ENCODE assay signal across 8 cellular contexts in genomic region chr14:23094666-23095195, GRCh38. TPM values are rescaled to one million over a fixed set of nuclear protein-coding genes. Genes with fewer than 3 reads are reported as not detected.
DNase-seq lines count a peak whose midpoint lies in the region; ATAC-seq and TF ChIP-seq lines count a peak whose summit lies in the region.

ACIN1 (minus strand) TSS chr14:23095136; CDS start chr14:23095112, 24 bp downstream.

- peak; percentile 3 for TF ChIP-seq POLR2A in right lobe of liver (IDR thresholded peaks at IDR 0.05)

- peaks cover 0 to 35% (median 8%) of the 10 kb centered on the region in 4 donors for H3K4me1 ChIP-seq in right lobe of liver

- intact Hi-C loops in right lobe of liver (cut with DNase I), result no loop called here

- H3K27ac ChIP-seq in right lobe of liver, result peak within 1 kb of the TSS; percentile 95 to 99 (median 97)

- H3K36me3 ChIP-seq in right lobe of liver, result peaks cover 6 to 41% (median 12%) of the 10 kb centered on the region in 4 donors

- ATAC-seq in GM18520 (IDR thresholded peaks at IDR 0.05; ENCODE audit: unreplicated experiment) (peak; percentile 16), HG02943 (IDR thresholded peaks at IDR 0.05; ENCODE audit: low read depth, unreplicated experiment) (peak; percentile 30), right lobe of liver (peak; percentile 59 to 71 (median 70))

- no peaks in the 10 kb centered on the region for H3K9me3 ChIP-seq in right lobe of liver

- H3K4me3 ChIP-seq in right lobe of liver, result peak within 1 kb of the TSS; percentile 79 to 91 (median 86)

- 0% methylated on average over 3 of the region's 55 CpGs for WGBS in right lobe of liver (ENCODE audit: insufficient coverage, low coverage, low lambda C conversion rate, missing lambda C conversion rate)

- TF ChIP-seq CTCF in right lobe of liver (IDR thresholded peaks at IDR 0.05), result no peak

- in situ Hi-C loops in SK-MEL-5 (cut with HindIII; ENCODE audit: low pct_unique_long_range_greater_than_20kb, low sequenced_read_pairs), result no loop called here

- no peaks in the 10 kb centered on the region for H3K27me3 ChIP-seq in right lobe of liver

- DNase-seq in SK-MEL-5 (ENCODE audit: low read depth, low spot score) (peak; percentile 87), cerebellum (ENCODE audit: low spot score) (peak; percentile 83), right lobe of liver (peak in 2 of 3 donors; percentile 76 to 98), NCI-H345 treated with DMSO at 0.1 percent for 48 hours (lab: John Stamatoyannopoulos, UW; ENCODE audit: unreplicated experiment) (no peak), NCI-H510A (lab: John Stamatoyannopoulos, UW) (no peak)
- peak; percentile 57 to 99 (median 99) for DNase-seq in stimulated activated CD4-positive, alpha-beta T cell treated with anti-CD3 and anti-CD28 coated beads, TNF-alpha, amount 100 ng/mL, for 4 hours (ENCODE audit: low read depth in 3 of 3)

RNA-seq across cellular contexts. Expression of gene ACIN1, which starts in this region (rescaled TPM):
- total RNA-seq in SK-MEL-5 (2014; rRNA removed; shearing (Covaris generic)), result 69.7 and 83.0 TPM in 2 replicates
- 68.6 and 75.8 TPM in 2 replicates for polyA plus RNA-seq in SK-MEL-5 (2015; cell fraction: cytosol; rRNA removed)
- polyA plus RNA-seq in SK-MEL-5 (2015; cell fraction: nucleus; rRNA removed), result 727 and 884 TPM in 2 replicates
- total RNA-seq in cerebellum (111 TPM), right lobe of liver (10 to 100 TPM; 40.5 to 66.1 (median 52.9) TPM)

Comparison
In these comparisons a context has a peak if more than half of its experiments do, and no peak if none do; other contexts are left out.
1. ATAC-seq: peak in every context shown above with its lines; median percentile 70 in right lobe of liver; 30 in HG02943; 16 in GM18520.
2. DNase-seq: peak in SK-MEL-5 (single experiment), cerebellum (single experiment), right lobe of liver (2 of 3) and stimulated activated CD4-positive, alpha-beta T cell treated with anti-CD3 and anti-CD28 coated beads, TNF-alpha, amount 100 ng/mL, for 4 hours (3 of 3); none in NCI-H345 treated with DMSO at 0.1 percent for 48 hours (single experiment) and NCI-H510A (single experiment).